In the genomic region with DNA sequence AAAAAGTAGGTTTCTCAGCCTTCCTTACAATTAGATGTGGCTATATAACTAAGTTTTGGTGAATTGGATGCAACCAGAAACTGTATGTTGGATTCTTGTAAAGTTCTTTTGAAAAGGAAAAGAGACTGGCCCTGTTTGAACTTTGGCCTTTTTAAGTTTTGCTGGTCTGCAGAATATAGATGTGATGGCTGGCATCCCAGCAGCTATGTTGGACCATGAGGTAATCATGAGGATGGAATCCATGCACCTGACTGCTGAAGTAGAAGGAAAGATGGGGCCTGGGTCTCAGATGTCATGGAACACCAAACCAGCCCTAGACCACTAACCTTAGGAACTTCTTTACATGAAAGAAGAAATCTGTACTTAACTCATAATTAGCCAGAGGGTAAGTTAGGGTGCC, we compare ENCODE assay signal across 29 cellular contexts.
"Had no signal": no experiment of that assay in that cellular context is flagged by ENCODE, and none has a peak within 500 bp of the region (broad histone marks: within the 10 kb centered on the region; RNA-seq: fewer than 3 reads in every experiment).

No MANE protein-coding gene starts in this region.

- FAIRE-seq: endometrium, endothelial cell of umbilical vein, frontal cortex had no signal

- H3K4me3 ChIP-seq: colonic mucosa, coronary artery, dorsolateral prefrontal cortex, esophagus muscularis mucosa, esophagus squamous epithelium, gastrocnemius medialis, gastroesophageal sphincter, heart left ventricle, heart right ventricle, hepatocyte had no signal

- H3K27me3 ChIP-seq: colonic mucosa, dorsolateral prefrontal cortex, esophagus squamous epithelium, foreskin keratinocyte, gastrocnemius medialis, gastroesophageal sphincter, heart left ventricle, heart right ventricle, hepatocyte had no signal

- H3K9me3 ChIP-seq: colonic mucosa, gastrocnemius medialis had no signal

- H3K4me2 ChIP-seq: hepatocyte had no signal

- H3K4me3 Mint-ChIP-seq: dendritic cell treated with granulocyte-macrophage colony-stimulating factor and Interleukin-4, amounts not matched to agents 40 ng/mL and 50 ng/mL, for 4 days; effector memory CD8-positive, alpha-beta T cell; endodermal cell had no signal

- H3K4me1 ChIP-seq: colonic mucosa, esophagus muscularis mucosa, esophagus squamous epithelium, foreskin keratinocyte, gastrocnemius medialis, gastroesophageal sphincter, heart left ventricle, heart right ventricle had no signal

- H3K36me3 ChIP-seq: colonic mucosa, esophagus muscularis mucosa, esophagus squamous epithelium, gastrocnemius medialis, gastroesophageal sphincter, heart left ventricle, heart right ventricle had no signal

- H3K79me2 ChIP-seq: hepatocyte had no signal

- ATAC-seq: effector memory CD8-positive, alpha-beta T cell; esophagus mucosa; foreskin keratinocyte; gastrocnemius medialis; gastroesophageal sphincter; heart left ventricle; heart right ventricle had no signal

- H3K27me3 Mint-ChIP-seq: dendritic cell treated with granulocyte-macrophage colony-stimulating factor and Interleukin-4, amounts not matched to agents 40 ng/mL and 50 ng/mL, for 4 days had no signal

- DNase-seq: colonic mucosa; cortex of kidney; dermis blood vessel endothelial cell; dorsolateral prefrontal cortex; effector CD4-positive, alpha-beta T cell; effector CD8-positive, alpha-beta T cell; effector memory CD4-positive, alpha-beta T cell; effector memory CD8-positive, alpha-beta T cell; endodermal cell; erythroblast; esophagus squamous epithelium; foreskin fibroblast; foreskin keratinocyte; foreskin melanocyte; gastrocnemius medialis; glutamatergic neuron; head of caudate nucleus; heart left ventricle; heart right ventricle had no signal

- H3K9me3 Mint-ChIP-seq: effector memory CD8-positive, alpha-beta T cell; endodermal cell had no signal

- H3K27ac ChIP-seq: colonic mucosa, coronary artery, dorsolateral prefrontal cortex, epithelial cell of prostate, esophagus muscularis mucosa, esophagus squamous epithelium, foreskin keratinocyte, gastrocnemius medialis, gastroesophageal sphincter, heart left ventricle, heart right ventricle, hepatocyte had no signal

- H2AFZ ChIP-seq: hepatocyte had no signal

- H3K27ac Mint-ChIP-seq: dendritic cell treated with granulocyte-macrophage colony-stimulating factor and Interleukin-4, amounts not matched to agents 40 ng/mL and 50 ng/mL, for 4 days; effector memory CD8-positive, alpha-beta T cell; endodermal cell had no signal
